34 cellular contexts compared by ENCODE assay signal in genomic region chr2:239141021-239141760, GRCh38.
"Had no signal": no experiment of that assay in that cellular context is flagged by ENCODE, and none has a peak within 500 bp of the region (broad histone marks: within the 10 kb centered on the region; RNA-seq: fewer than 3 reads in every experiment).

No MANE protein-coding gene starts in this region.

- H3K27me3 Mint-ChIP-seq: activated CD4-positive, alpha-beta memory T cell treated with anti-CD3 and anti-CD28 coated beads, Interleukin-2, amount 10 ng/mL, durations not matched to agents 7 days and 5 days; activated CD8-positive, alpha-beta memory T cell treated with anti-CD3 and anti-CD28 coated beads, Interleukin-2, amount 10 ng/mL, durations not matched to agents 7 days and 5 days; IgD-negative memory B cell; T-cell had no signal

- ATAC-seq: activated CD8-positive, alpha-beta memory T cell treated with anti-CD3 and anti-CD28 coated beads, Interleukin-2, amount 10 ng/mL, durations not matched to agents 7 days and 5 days; activated naive CD4-positive, alpha-beta T cell treated with anti-CD3 and anti-CD28 coated beads, Interleukin-2, amount 50 U/mL, for 72 hours; Panc1; SK-N-SH treated with all-trans-retinoic acid at 6 μM for 48 hours; T-cell had no signal

- H3K27ac Mint-ChIP-seq: activated CD4-positive, alpha-beta memory T cell treated with anti-CD3 and anti-CD28 coated beads, Interleukin-2, amount 10 ng/mL, durations not matched to agents 7 days and 5 days; activated CD8-positive, alpha-beta memory T cell treated with anti-CD3 and anti-CD28 coated beads, Interleukin-2, amount 10 ng/mL, durations not matched to agents 7 days and 5 days; T-cell had no signal

- H3K9me3 Mint-ChIP-seq: activated CD4-positive, alpha-beta memory T cell treated with anti-CD3 and anti-CD28 coated beads, Interleukin-2, amount 10 ng/mL, durations not matched to agents 7 days and 5 days; brain had no signal

- H3K9me3 ChIP-seq: adrenal gland, MG63 had no signal

- H3K4me1 ChIP-seq: adrenal gland had no signal

- H3K4me3 ChIP-seq: adrenal gland, MG63 had no signal

- DNase-seq: activated CD4-positive, alpha-beta memory T cell treated with anti-CD3 and anti-CD28 coated beads, Interleukin-2, amount 10 ng/mL, durations not matched to agents 7 days and 5 days; activated CD4-positive, alpha-beta T cell treated with anti-CD3 and anti-CD28 coated beads for 1 hour; activated CD4-positive, alpha-beta T cell treated with anti-CD3 and anti-CD28 coated beads for 48 hours; activated CD4-positive, CD25-positive, alpha-beta regulatory T cell; activated CD8-positive, alpha-beta memory T cell treated with anti-CD3 and anti-CD28 coated beads for 24 hours; activated CD8-positive, alpha-beta memory T cell treated with anti-CD3 and anti-CD28 coated beads, Interleukin-2, amount 10 ng/mL, durations not matched to agents 7 days and 5 days; activated CD8-positive, alpha-beta memory T cell treated with anti-CD3 and anti-CD28 coated beads, Interleukin-2, amount 50 U/mL, for 48 hours; activated effector memory CD4-positive, alpha-beta T cell treated with anti-CD3 and anti-CD28 coated beads, Interleukin-2, amount 50 U/mL, for 16 hours; activated naive CD4-positive, alpha-beta T cell; activated T-cell treated with anti-CD3 and anti-CD28 coated beads, Interleukin-2, amount 50 U/mL, for 48 hours; adrenal gland; anterior cingulate cortex; Kasumi-1; KBM-7; MG63; NCI-H1048; NCI-H1105 treated with DMSO at 0.1 percent for 48 hours; NCI-H1436; NCI-H1694; NCI-H1930; NCI-H2081 treated with DMSO at 0.1 percent for 48 hours; NCI-H226; NCI-H446 treated with DMSO at 0.1 percent for 48 hours; NCI-H524; SHP77 treated with DMSO at 0.1 percent for 48 hours; T-cell; T-helper 2 cell; T-helper 9 cell; WERI-Rb-1 had no signal

- H3K36me3 ChIP-seq: WERI-Rb-1 had no signal

- H3K27me3 ChIP-seq: adrenal gland, MG63 had no signal

- H3K4me3 Mint-ChIP-seq: activated CD4-positive, alpha-beta memory T cell treated with anti-CD3 and anti-CD28 coated beads, Interleukin-2, amount 10 ng/mL, durations not matched to agents 7 days and 5 days; activated CD8-positive, alpha-beta memory T cell treated with anti-CD3 and anti-CD28 coated beads, Interleukin-2, amount 10 ng/mL, durations not matched to agents 7 days and 5 days; brain; T-cell had no signal

- H3K27ac ChIP-seq: adrenal gland, WERI-Rb-1 had no signal

- H3K4me1 Mint-ChIP-seq: brain, IgD-negative memory B cell had no signal
